In the genomic region with DNA sequence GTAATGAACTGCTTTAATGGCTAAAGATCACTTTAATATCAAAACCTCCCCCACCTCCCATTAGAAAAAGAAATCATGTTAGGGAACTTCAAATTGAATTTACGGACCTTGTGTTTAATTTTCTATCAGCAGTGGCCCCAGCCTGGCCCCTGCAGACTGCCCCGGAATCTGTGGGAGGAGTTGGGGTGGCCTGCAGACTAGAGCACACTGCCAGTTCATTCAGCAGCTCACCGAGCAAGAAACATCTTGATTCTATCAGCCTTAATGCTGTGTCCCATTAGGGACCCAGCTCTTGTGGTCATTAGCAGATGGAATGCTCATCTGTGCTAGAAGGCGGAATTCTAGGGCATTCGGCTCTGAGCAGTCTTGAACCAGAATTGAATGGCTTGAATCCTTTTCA, we compare ENCODE assay signal across 1 cellular context.
TF ChIP-seq lines count a peak whose summit lies in the region.

No MANE protein-coding gene starts in this region.

TF ChIP-seq in K562, 482 proteins besides CTCF, POLR2A, EP300 and RAD21 (continued from another document):
- TF ChIP-seq, protein P1, sequence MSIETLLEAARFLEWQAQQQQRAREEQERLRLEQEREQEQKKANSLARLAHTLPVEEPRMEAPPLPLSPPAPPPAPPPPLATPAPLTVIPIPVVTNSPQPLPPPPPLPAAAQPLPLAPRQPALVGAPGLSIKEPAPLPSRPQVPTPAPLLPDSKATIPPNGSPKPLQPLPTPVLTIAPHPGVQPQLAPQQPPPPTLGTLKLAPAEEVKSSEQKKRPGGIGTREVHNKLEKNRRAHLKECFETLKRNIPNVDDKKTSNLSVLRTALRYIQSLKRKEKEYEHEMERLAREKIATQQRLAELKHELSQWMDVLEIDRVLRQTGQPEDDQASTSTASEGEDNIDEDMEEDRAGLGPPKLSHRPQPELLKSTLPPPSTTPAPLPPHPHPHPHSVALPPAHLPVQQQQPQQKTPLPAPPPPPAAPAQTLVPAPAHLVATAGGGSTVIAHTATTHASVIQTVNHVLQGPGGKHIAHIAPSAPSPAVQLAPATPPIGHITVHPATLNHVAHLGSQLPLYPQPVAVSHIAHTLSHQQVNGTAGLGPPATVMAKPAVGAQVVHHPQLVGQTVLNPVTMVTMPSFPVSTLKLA (conservative IDR thresholded peaks at IDR 0.05) = no peak
- no peak for TF ChIP-seq POLR3A (IDR thresholded peaks at IDR 0.05; ENCODE audit: borderline replicate concordance, extremely low read depth, insufficient read depth, insufficient read length)
- no peak for TF ChIP-seq SP2 (IDR thresholded peaks at IDR 0.05; ENCODE audit: extremely low read depth, low read depth, low read length, poor library complexity, severe bottlenecking)
- TF ChIP-seq, protein P2, sequence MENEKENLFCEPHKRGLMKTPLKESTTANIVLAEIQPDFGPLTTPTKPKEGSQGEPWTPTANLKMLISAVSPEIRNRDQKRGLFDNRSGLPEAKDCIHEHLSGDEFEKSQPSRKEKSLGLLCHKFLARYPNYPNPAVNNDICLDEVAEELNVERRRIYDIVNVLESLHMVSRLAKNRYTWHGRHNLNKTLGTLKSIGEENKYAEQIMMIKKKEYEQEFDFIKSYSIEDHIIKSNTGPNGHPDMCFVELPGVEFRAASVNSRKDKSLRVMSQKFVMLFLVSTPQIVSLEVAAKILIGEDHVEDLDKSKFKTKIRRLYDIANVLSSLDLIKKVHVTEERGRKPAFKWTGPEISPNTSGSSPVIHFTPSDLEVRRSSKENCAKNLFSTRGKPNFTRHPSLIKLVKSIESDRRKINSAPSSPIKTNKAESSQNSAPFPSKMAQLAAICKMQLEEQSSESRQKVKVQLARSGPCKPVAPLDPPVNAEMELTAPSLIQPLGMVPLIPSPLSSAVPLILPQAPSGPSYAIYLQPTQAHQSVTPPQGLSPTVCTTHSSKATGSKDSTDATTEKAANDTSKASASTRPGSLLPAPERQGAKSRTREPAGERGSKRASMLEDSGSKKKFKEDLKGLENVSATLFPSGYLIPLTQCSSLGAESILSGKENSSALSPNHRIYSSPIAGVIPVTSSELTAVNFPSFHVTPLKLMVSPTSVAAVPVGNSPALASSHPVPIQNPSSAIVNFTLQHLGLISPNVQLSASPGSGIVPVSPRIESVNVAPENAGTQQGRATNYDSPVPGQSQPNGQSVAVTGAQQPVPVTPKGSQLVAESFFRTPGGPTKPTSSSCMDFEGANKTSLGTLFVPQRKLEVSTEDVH (IDR thresholded peaks at IDR 0.05; ENCODE audit: low read depth, partially characterized antibody) = no peak
- no peak for TF ChIP-seq ELF1 (tag; IDR thresholded peaks at IDR 0.05)
- TF ChIP-seq, protein P3, sequence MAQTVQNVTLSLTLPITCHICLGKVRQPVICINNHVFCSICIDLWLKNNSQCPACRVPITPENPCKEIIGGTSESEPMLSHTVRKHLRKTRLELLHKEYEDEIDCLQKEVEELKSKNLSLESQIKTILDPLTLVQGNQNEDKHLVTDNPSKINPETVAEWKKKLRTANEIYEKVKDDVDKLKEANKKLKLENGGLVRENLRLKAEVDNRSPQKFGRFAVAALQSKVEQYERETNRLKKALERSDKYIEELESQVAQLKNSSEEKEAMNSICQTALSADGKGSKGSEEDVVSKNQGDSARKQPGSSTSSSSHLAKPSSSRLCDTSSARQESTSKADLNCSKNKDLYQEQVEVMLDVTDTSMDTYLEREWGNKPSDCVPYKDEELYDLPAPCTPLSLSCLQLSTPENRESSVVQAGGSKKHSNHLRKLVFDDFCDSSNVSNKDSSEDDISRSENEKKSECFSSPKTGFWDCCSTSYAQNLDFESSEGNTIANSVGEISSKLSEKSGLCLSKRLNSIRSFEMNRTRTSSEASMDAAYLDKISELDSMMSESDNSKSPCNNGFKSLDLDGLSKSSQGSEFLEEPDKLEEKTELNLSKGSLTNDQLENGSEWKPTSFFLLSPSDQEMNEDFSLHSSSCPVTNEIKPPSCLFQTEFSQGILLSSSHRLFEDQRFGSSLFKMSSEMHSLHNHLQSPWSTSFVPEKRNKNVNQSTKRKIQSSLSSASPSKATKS (CRISPR knock-in tag; IDR thresholded peaks at IDR 0.05) = no peak
- TF ChIP-seq CHD4 (IDR thresholded peaks at IDR 0.05; ENCODE audit: insufficient read depth, insufficient replicate concordance, low read depth, low read length, poor library complexity, severe bottlenecking) = no peak
- no peak for TF ChIP-seq RFX5 (IDR thresholded peaks at IDR 0.05; ENCODE audit: low read depth, low read length)
- TF ChIP-seq KAT7 (CRISPR knock-in tag; IDR thresholded peaks at IDR 0.05; ENCODE audit: borderline replicate concordance) = no peak
- TF ChIP-seq, protein P4, sequence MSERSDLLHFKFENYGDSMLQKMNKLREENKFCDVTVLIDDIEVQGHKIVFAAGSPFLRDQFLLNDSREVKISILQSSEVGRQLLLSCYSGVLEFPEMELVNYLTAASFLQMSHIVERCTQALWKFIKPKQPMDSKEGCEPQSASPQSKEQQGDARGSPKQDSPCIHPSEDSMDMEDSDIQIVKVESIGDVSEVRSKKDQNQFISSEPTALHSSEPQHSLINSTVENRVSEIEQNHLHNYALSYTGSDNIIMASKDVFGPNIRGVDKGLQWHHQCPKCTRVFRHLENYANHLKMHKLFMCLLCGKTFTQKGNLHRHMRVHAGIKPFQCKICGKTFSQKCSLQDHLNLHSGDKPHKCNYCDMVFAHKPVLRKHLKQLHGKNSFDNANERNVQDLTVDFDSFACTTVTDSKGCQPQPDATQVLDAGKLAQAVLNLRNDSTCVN (CRISPR knock-in tag; IDR thresholded peaks at IDR 0.05) = no peak
- TF ChIP-seq HCFC1 (IDR thresholded peaks at IDR 0.05; ENCODE audit: low read depth, low read length) = no peak
- TF ChIP-seq PTRF (tag; IDR thresholded peaks at IDR 0.05) = no peak
- TF ChIP-seq BHLHE40 (IDR thresholded peaks at IDR 0.05; ENCODE audit: low read length) = no peak
- no peak for TF ChIP-seq NEUROD1 (IDR thresholded peaks at IDR 0.05; ENCODE audit: borderline replicate concordance, low read depth, low read length, partially characterized antibody)
- no peak for TF ChIP-seq CXXC5 (CRISPR knock-in tag; IDR thresholded peaks at IDR 0.05)
